9 cellular contexts compared by ENCODE assay signal in genomic region chr19:55606817-55607216, GRCh38. TPM values are rescaled to one million over a fixed set of nuclear protein-coding genes. Genes with fewer than 3 reads are reported as not detected.
DNase-seq lines count a peak whose midpoint lies in the region; ATAC-seq, FAIRE-seq and TF ChIP-seq lines count a peak whose summit lies in the region.
"Had no signal": no experiment of that assay in that cellular context is flagged by ENCODE, and none has a peak within 500 bp of the region (broad histone marks: within the 10 kb centered on the region; RNA-seq: fewer than 3 reads in every experiment).

No MANE protein-coding gene starts in this region.

- peak overlapping the region; percentile 99 for H3K27ac Mint-ChIP-seq in astrocyte (ENCODE audit: unreplicated experiment)

- H3K9me3 ChIP-seq in left ventricle myocardium inferior (replicated peaks) = no peaks in the 10 kb centered on the region
- H3K9me3 ChIP-seq in astrocyte (ENCODE audit: insufficient read depth, low read depth, low read length) = no peaks in the 10 kb centered on the region
- H3K9me3 ChIP-seq in lower lobe of right lung = no peaks in the 10 kb centered on the region
- H3K9me3 ChIP-seq in uterus = no peaks in the 10 kb centered on the region

- H2AFZ ChIP-seq in astrocyte (ENCODE audit: low read depth, low read length) = no peak overlapping the region

- peaks cover 59% of the 10 kb centered on the region for H3K4me1 ChIP-seq in left ventricle myocardium inferior
- H3K4me1 ChIP-seq in astrocyte (ENCODE audit: insufficient read depth, low read length) = peaks cover 14% of the 10 kb centered on the region
- H3K4me1 ChIP-seq in lower lobe of right lung = peaks cover 34% of the 10 kb centered on the region
- H3K4me1 ChIP-seq in uterus = peaks cover 0 to 6% of the 10 kb centered on the region in 2 donors

- H3K36me3 ChIP-seq in left ventricle myocardium inferior (peaks cover 18% of the 10 kb centered on the region), astrocyte (ENCODE audit: insufficient read depth, low read length) (peaks cover 6% of the 10 kb centered on the region), lower lobe of right lung (peaks cover 39% of the 10 kb centered on the region), uterus (no peaks in the 10 kb centered on the region)

- H3K79me2 ChIP-seq in astrocyte (ENCODE audit: insufficient read depth, low read length) = peaks cover 58% of the 10 kb centered on the region

- peak overlapping the region; percentile 98 for H3K4me3 Mint-ChIP-seq in astrocyte (ENCODE audit: unreplicated experiment)

- peaks cover 15% of the 10 kb centered on the region for H3K4me1 Mint-ChIP-seq in astrocyte (ENCODE audit: low read depth, unreplicated experiment)

- H3K4me3 ChIP-seq in left ventricle myocardium inferior = peak overlapping the region; percentile 89
- H3K4me3 ChIP-seq in astrocyte (ENCODE audit: insufficient read depth, low read depth, low read length) = peak overlapping the region; percentile 93
- H3K4me3 ChIP-seq in lower lobe of right lung = peak overlapping the region; percentile 83
- no peak overlapping the region for H3K4me3 ChIP-seq in uterus

- H3K36me3 Mint-ChIP-seq in astrocyte (ENCODE audit: low read depth, unreplicated experiment) = peaks cover 26% of the 10 kb centered on the region

- H4K20me1 ChIP-seq in astrocyte (ENCODE audit: insufficient read depth, low read length) = peaks cover 52% of the 10 kb centered on the region

- intact Hi-C loops in left ventricle myocardium inferior (cut with micrococcal nuclease) = loop anchor here (5.0 kb wide), 1 partner anchor 90 kb away; no protein-coding TSS in a partner anchor
- intact Hi-C loops in Right ventricle myocardium inferior (cut with DNase I) = loop anchor here (1.0 to 10.0 kb wide), 2 partner anchors 90 to 222 kb away; partner anchors contain the start of genes RPL28 and TMEM238
- intact Hi-C loops in lower lobe of right lung (cut with DNase I) = no loop called here
- intact Hi-C loops in uterus (cut with DNase I; ENCODE audit: low total_unique reads) = loop anchor here (10.0 kb wide), 1 partner anchor 92 kb away; no protein-coding TSS in a partner anchor

- no peak for TF ChIP-seq POLR2A in uterus (IDR thresholded peaks at IDR 0.05)

- DNase-seq in left ventricle myocardium inferior (no peak), Right ventricle myocardium inferior (ENCODE audit: missing footprints) (no peak), astrocyte (ENCODE audit: low read depth) (no peak), lower lobe of right lung (no peak), uterus (no peak), NCI-H146 (lab: John Stamatoyannopoulos, UW) (no peak)
- no peak for DNase-seq in activated effector memory CD4-positive, alpha-beta T cell treated with Interleukin-2 at 50 U/mL for 16 hours

- no peaks in the 10 kb centered on the region for H3K27me3 Mint-ChIP-seq in astrocyte (ENCODE audit: low read depth, unreplicated experiment)

- peak overlapping the region; percentile 93 for H3K9ac ChIP-seq in astrocyte (ENCODE audit: low read length)

- H3K27ac ChIP-seq in left ventricle myocardium inferior (replicated peaks) (peak overlapping the region; percentile 98), astrocyte (ENCODE audit: low read depth, low read length) (peak overlapping the region; percentile 34), lower lobe of right lung (peak overlapping the region; percentile 92), uterus (peak overlapping the region; percentile 94 to 98)

- H3K9me3 Mint-ChIP-seq in astrocyte (ENCODE audit: unreplicated experiment) = peaks cover 4% of the 10 kb centered on the region

- H3K27me3 ChIP-seq in left ventricle myocardium inferior (ENCODE audit: low read depth) = no peaks in the 10 kb centered on the region
- no peaks in the 10 kb centered on the region for H3K27me3 ChIP-seq in astrocyte (ENCODE audit: insufficient read depth, low read length)
- no peaks in the 10 kb centered on the region for H3K27me3 ChIP-seq in lower lobe of right lung (ENCODE audit: low read depth)
- no peaks in the 10 kb centered on the region for H3K27me3 ChIP-seq in uterus

- ATAC-seq in Right ventricle myocardium inferior = no peak
- ATAC-seq in lower lobe of right lung = no peak
- ATAC-seq in HG02970 (IDR thresholded peaks at IDR 0.05; ENCODE audit: low FRiP score, unreplicated experiment) = no peak

- FAIRE-seq in astrocyte (lab: Jason Lieb, UNC) = no peak
- FAIRE-seq: bronchial epithelial cell had no signal

- H3K4me2 ChIP-seq in astrocyte (ENCODE audit: low read length) = peak overlapping the region; percentile 99

- TF ChIP-seq CTCF in left ventricle myocardium inferior (IDR thresholded peaks at IDR 0.05; ENCODE audit: borderline replicate concordance) (no peak), astrocyte (IDR thresholded peaks at IDR 0.05; ENCODE audit: insufficient read depth, low read depth, low read length) (no peak), lower lobe of right lung (IDR thresholded peaks at IDR 0.05) (no peak), uterus (IDR thresholded peaks at IDR 0.05) (no peak)

RNA-seq across cellular contexts. Expression of gene ZNF865, which starts 1.4 kb away (rescaled TPM):
- 17.0 TPM for total RNA-seq in left ventricle myocardium inferior
- 16.9 TPM for total RNA-seq in Right ventricle myocardium inferior
- total RNA-seq in astrocyte = 15.0 and 15.3 TPM in 2 replicates
- 16.5 TPM for total RNA-seq in lower lobe of right lung
- 10 to 100 TPM in 1 of 4 donors, 1 to 10 TPM in 2, not detected in 1; 2.0 to 24.2 (median 3.2) TPM for total RNA-seq in uterus

RNA-seq across cellular contexts. Expression of gene ZNF524, which starts 6.7 kb away (rescaled TPM):
- total RNA-seq in left ventricle myocardium inferior = 15.6 TPM
- 16.9 TPM for total RNA-seq in Right ventricle myocardium inferior
- 6.0 and 6.3 TPM in 2 replicates for total RNA-seq in astrocyte
- 33.4 TPM for total RNA-seq in lower lobe of right lung
- 10 to 100 TPM in 3 of 4 donors, 1 to 10 TPM in 1; 5.4 to 20.4 (median 14.6) TPM for total RNA-seq in uterus

RNA-seq across cellular contexts. Expression of gene FIZ1, which starts 7.5 kb away (rescaled TPM):
- total RNA-seq in left ventricle myocardium inferior = 16.0 TPM
- total RNA-seq in Right ventricle myocardium inferior = 14.8 TPM
- total RNA-seq in astrocyte = 14.2 and 14.5 TPM in 2 replicates
- 14.3 TPM for total RNA-seq in lower lobe of right lung
- total RNA-seq in uterus = 10 to 100 TPM in 1 of 4 donors, 1 to 10 TPM in 1, under 1 TPM in 2; 0.26 to 19.3 (median 2.4) TPM

RNA-seq across cellular contexts. Expression of gene ZNF784, which starts 17.5 kb away (rescaled TPM):
- total RNA-seq in left ventricle myocardium inferior (13.2 TPM), Right ventricle myocardium inferior (11.1 TPM), astrocyte (5.0 and 5.3 TPM in 2 replicates), lower lobe of right lung (7.1 TPM), uterus (1 to 10 TPM; 4.1 to 9.6 (median 7.4) TPM)

RNA-seq across cellular contexts. Expression of gene ZNF579, which starts 26.2 kb away (rescaled TPM):
- total RNA-seq in left ventricle myocardium inferior = 11.5 TPM
- total RNA-seq in Right ventricle myocardium inferior = 13.1 TPM
- 50.2 and 58.0 TPM in 2 replicates for total RNA-seq in astrocyte
- total RNA-seq in lower lobe of right lung = 12.7 TPM
- 10 to 100 TPM in 1 of 4 donors, 1 to 10 TPM in 1, not detected in 2; 4.4 to 21.9 TPM for total RNA-seq in uterus

Comparison
In these comparisons a context has a peak if more than half of its experiments do, and no peak if none do; other contexts are left out.
1. H3K27ac ChIP-seq: peak in every context shown above with its lines; median percentile 98 in left ventricle myocardium inferior; 96 in uterus; 92 in lower lobe of right lung; 34 in astrocyte.
2. H3K4me3 ChIP-seq: peak in left ventricle myocardium inferior (single experiment), astrocyte (single experiment) and lower lobe of right lung (single experiment); none in uterus (0 of 2).